Comparison of ENCODE assay signal across 23 cellular contexts in the genomic region with DNA sequence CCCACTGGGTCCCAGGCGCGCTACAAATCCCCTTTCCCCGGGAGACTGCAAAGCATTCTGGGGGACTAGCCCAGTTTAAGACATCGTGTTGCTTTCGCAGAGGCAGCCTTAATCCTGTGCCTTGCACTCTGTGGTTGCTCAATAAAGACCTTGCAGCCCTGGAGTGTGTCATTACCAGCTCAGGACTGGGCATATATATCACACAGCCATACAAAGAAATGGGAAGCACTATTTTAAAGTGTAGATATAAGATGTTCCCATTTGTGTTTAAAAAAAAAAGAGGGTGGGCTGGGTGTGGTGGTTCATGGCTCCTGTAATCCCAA. TPM values are rescaled to one million over a fixed set of nuclear protein-coding genes. Genes with fewer than 3 reads are reported as not detected.
"Had no signal": no experiment of that assay in that cellular context is flagged by ENCODE, and none has a peak within 500 bp of the region (broad histone marks: within the 10 kb centered on the region; RNA-seq: fewer than 3 reads in every experiment).

No MANE protein-coding gene starts in this region.

- H3K4me3 ChIP-seq: dorsolateral prefrontal cortex, gastroesophageal sphincter, mucosa of descending colon, ovary, right atrium auricular region, sigmoid colon, skin epidermis, suprapubic skin, thyroid gland, upper lobe of left lung, uterus had no signal

- ATAC-seq: esophagus mucosa; gastroesophageal sphincter; mucosa of descending colon; naive thymus-derived CD8-positive, alpha-beta T cell; stimulated activated naive CD8-positive, alpha-beta T cell treated with anti-CD3 and anti-CD28 coated beads, Interleukin-15, Interleukin-2, amounts not matched to agents 100 U/mL and 50 U/mL, for 24 hours had no signal

- H3K4me3 Mint-ChIP-seq: naive thymus-derived CD8-positive, alpha-beta T cell had no signal

- H3K4me1 Mint-ChIP-seq: neural crest cell had no signal

- H3K27me3 ChIP-seq: dorsolateral prefrontal cortex, gastroesophageal sphincter, ovary, right atrium auricular region, sigmoid colon, suprapubic skin, thyroid gland, upper lobe of left lung, uterus had no signal

- H3K36me3 ChIP-seq: ovary, uterus had no signal

- H3K27ac ChIP-seq: gastroesophageal sphincter, ovary, sigmoid colon, skin epidermis, suprapubic skin, thyroid gland, upper lobe of left lung had no signal

- H3K9me3 ChIP-seq: gastroesophageal sphincter, mucosa of descending colon, ovary, right atrium auricular region, sigmoid colon, suprapubic skin, thyroid gland, upper lobe of left lung, uterus had no signal

- DNase-seq: cortex of kidney; dorsolateral prefrontal cortex; effector CD8-positive, alpha-beta T cell; glutamatergic neuron; mammary epithelial cell; mucosa of descending colon; naive thymus-derived CD8-positive, alpha-beta T cell; ovary; sigmoid colon; stimulated activated CD4-positive, alpha-beta T cell treated with anti-CD3 and anti-CD28 coated beads, Interleukin-12 subunit alpha, Interleukin-12 subunit beta, amount 100 ng/mL, for 4 hours; stimulated activated CD4-positive, alpha-beta T cell treated with anti-CD3 and anti-CD28 coated beads, Interleukin-2, amount 100 ng/mL, for 48 hours; stimulated activated naive CD8-positive, alpha-beta T cell treated with anti-CD3 and anti-CD28 coated beads, Interleukin-15, Interleukin-2, amounts not matched to agents 100 U/mL and 50 U/mL, for 24 hours; thyroid gland; upper lobe of left lung; uterus had no signal

- H3K27me3 Mint-ChIP-seq: naive thymus-derived CD8-positive, alpha-beta T cell had no signal

- H3K9me3 Mint-ChIP-seq: naive thymus-derived CD8-positive, alpha-beta T cell; neural crest cell had no signal

RNA-seq across cellular contexts. Expression of a gene that starts 32.1 kb away (rescaled TPM):
- total RNA-seq: kidney epithelial cell had no signal
- polyA plus RNA-seq: fibroblast of lung had no signal
